14 cellular contexts compared by ENCODE assay signal in the genomic region with DNA sequence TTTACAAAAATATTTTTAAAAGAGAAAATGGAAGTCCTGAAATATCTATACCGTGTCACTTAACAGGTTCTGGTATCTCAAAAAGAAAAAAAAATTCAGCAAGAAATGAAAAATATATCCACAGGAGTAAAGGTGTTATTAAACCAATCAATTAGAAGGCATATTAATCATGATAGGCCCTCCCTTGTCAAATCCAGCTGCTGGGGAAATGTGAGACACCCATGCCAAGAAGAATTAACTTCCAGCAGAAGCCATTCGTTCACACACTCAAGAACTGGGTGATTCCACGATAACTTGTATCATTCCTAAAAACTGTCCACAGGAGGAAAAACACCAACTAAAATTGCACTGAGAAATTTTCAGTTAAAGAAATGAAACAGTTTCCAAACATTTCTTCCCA.
"Had no signal": no experiment of that assay in that cellular context is flagged by ENCODE, and none has a peak within 500 bp of the region (broad histone marks: within the 10 kb centered on the region; RNA-seq: fewer than 3 reads in every experiment).

No MANE protein-coding gene starts in this region.

- ATAC-seq: gastroesophageal sphincter, right lobe of liver had no signal

- H3K4me3 ChIP-seq: esophagus muscularis mucosa, gastroesophageal sphincter, heart left ventricle, neural progenitor cell, right lobe of liver, stomach, thyroid gland had no signal

- H3K9me3 ChIP-seq: esophagus muscularis mucosa, gastroesophageal sphincter, heart left ventricle, right lobe of liver, stomach, thyroid gland had no signal

- H3K36me3 ChIP-seq: right lobe of liver, thyroid gland had no signal

- H3K9ac ChIP-seq: neural progenitor cell had no signal

- H3K27ac ChIP-seq: neural progenitor cell, right lobe of liver, thyroid gland, WERI-Rb-1 had no signal

- DNase-seq: activated naive CD8-positive, alpha-beta T cell treated with anti-CD3 and anti-CD28 coated beads, Interleukin-2, amount 10 ng/mL, durations not matched to agents 7 days and 5 days; amygdala; central memory CD4-positive, alpha-beta T cell; left ventricle myocardium superior; right lobe of liver; small intestine; stimulated activated CD4-positive, alpha-beta T cell treated with anti-CD3 and anti-CD28 coated beads, Interleukin-4, amount 100 ng/mL, for 1 hour; stomach; thyroid gland; WERI-Rb-1 had no signal
